In genomic region chr14:31420319-31421081, GRCh38 we compare ENCODE assay signal across 8 cellular contexts. TPM values are rescaled to one million over a fixed set of nuclear protein-coding genes. Genes with fewer than 3 reads are reported as not detected.
A peak's percentile ranks its signal among the peaks of the same experiment; 100 is the strongest.
DNase-seq lines count a peak whose midpoint lies in the region; ATAC-seq and TF ChIP-seq lines count a peak whose summit lies in the region.

TSS of gene HEATR5A (minus strand) at chr14:31420550. CDS start at chr14:31402975, 17,575 bp downstream.

- H3K4me1 ChIP-seq in GM23338 (ENCODE audit: insufficient read depth): 0 out of 2 replicates have a peak, but pooled peaks cover 14% of the 10 kb centered on the region
- H3K4me1 ChIP-seq in fibroblast of lung (ENCODE audit: control insufficient read depth, extremely low read depth, insufficient read depth, low read length): no peaks in the 10 kb centered on the region
- H3K4me1 ChIP-seq in naive thymus-derived CD4-positive, alpha-beta T cell (ENCODE audit: control insufficient read depth in 2 of 2, insufficient read depth in 2 of 2, low read length in 2 of 2): peaks cover 6 to 8% of the 10 kb centered on the region in 2 donors

- H3K9me3 ChIP-seq in fibroblast of lung (ENCODE audit: control insufficient read depth, insufficient read depth, low read depth, low read length): no peaks in the 10 kb centered on the region
- H3K9me3 ChIP-seq in naive thymus-derived CD4-positive, alpha-beta T cell (ENCODE audit: control insufficient read depth in 2 of 3, low read length in 3 of 3): no peaks in the 10 kb centered on the region

- peaks cover 39% of the 10 kb centered on the region for H3K79me2 ChIP-seq in GM23338 (replicated peaks; ENCODE audit: insufficient read depth)
- peaks cover 35% of the 10 kb centered on the region for H3K79me2 ChIP-seq in fibroblast of lung (ENCODE audit: control insufficient read depth, insufficient read depth, low read length)

- H3K4me2 ChIP-seq in GM23338 (peak within 1 kb of the TSS; percentile 87), fibroblast of lung (ENCODE audit: extremely low read depth, insufficient read depth, low read length) (peak within 1 kb of the TSS; percentile 97)

- no peaks in the 10 kb centered on the region for H3K9me3 Mint-ChIP-seq in GM23338
- H3K9me3 Mint-ChIP-seq in activated T-helper 1 cell treated with anti-CD3 and anti-CD28 coated beads, Interleukin-12 subunit alpha, Interleukin-12 subunit beta, Interleukin-2, Interleukin-4 antibody, amounts not matched to agents 30 ng/mL and 10 ng/mL and 1 ng/mL, durations not matched to agents 14 hours and 24 hours and 36 hours: no peaks in the 10 kb centered on the region
- no peaks in the 10 kb centered on the region for H3K9me3 Mint-ChIP-seq in naive thymus-derived CD4-positive, alpha-beta T cell
- H3K9me3 Mint-ChIP-seq in stimulated activated memory B cell treated with anti-CD40 and anti-IgM and Interleukin-4, amounts not matched to agents 10 μg/mL and 1 μg/mL and 100 μg/mL, for 72 hours: no peaks in the 10 kb centered on the region

- intact Hi-C loops in activated T-helper 1 cell treated with anti-CD3 and anti-CD28 coated beads, Interleukin-12 subunit alpha, Interleukin-12 subunit beta, Interleukin-2, Interleukin-4 antibody, amounts not matched to agents 30 ng/mL and 10 ng/mL and 1 ng/mL, durations not matched to agents 14 hours and 24 hours and 36 hours (cut with micrococcal nuclease): loop anchor here (1.0 to 5.0 kb wide), 10 partner anchors 9 to 658 kb away; partner anchors contain the start of genes AP4S1, DTD2, NUBPL and STRN3
- intact Hi-C loops in naive thymus-derived CD4-positive, alpha-beta T cell (cut with micrococcal nuclease): loop anchor here (1.0 to 10.0 kb wide), 12 partner anchors 37 to 866 kb away; partner anchors contain the start of genes DTD2 (in 2 of the 2), G2E3 (in 2 of the 2), NUBPL (in 2 of the 2) and SCFD1 (in 2 of the 2)

- H3K4me3 Mint-ChIP-seq in GM23338: peak within 1 kb of the TSS; percentile 93
- peak within 1 kb of the TSS; percentile 98 for H3K4me3 Mint-ChIP-seq in activated T-helper 1 cell treated with anti-CD3 and anti-CD28 coated beads, Interleukin-12 subunit alpha, Interleukin-12 subunit beta, Interleukin-2, Interleukin-4 antibody, amounts not matched to agents 30 ng/mL and 10 ng/mL and 1 ng/mL, durations not matched to agents 14 hours and 24 hours and 36 hours
- H3K4me3 Mint-ChIP-seq in naive thymus-derived CD4-positive, alpha-beta T cell: peak within 1 kb of the TSS; percentile 94 to 99 (median 98)
- peak within 1 kb of the TSS; percentile 88 for H3K4me3 Mint-ChIP-seq in stimulated activated memory B cell treated with anti-CD40 and anti-IgM and Interleukin-4, amounts not matched to agents 10 μg/mL and 1 μg/mL and 100 μg/mL, for 72 hours

- peak within 1 kb of the TSS; percentile 76 for H3K27ac ChIP-seq in GM23338 (ENCODE audit: low read depth)
- H3K27ac ChIP-seq in fibroblast of lung (ENCODE audit: insufficient read depth, low read length): peak within 1 kb of the TSS; percentile 88
- peak within 1 kb of the TSS; percentile 83 for H3K27ac ChIP-seq in naive thymus-derived CD4-positive, alpha-beta T cell (ENCODE audit: low read depth, low read length)

- ATAC-seq in GM23338: peak; percentile 90
- ATAC-seq in naive thymus-derived CD4-positive, alpha-beta T cell: peak; percentile 99
- peak; percentile 98 for ATAC-seq in stimulated activated memory B cell treated with anti-CD40 and anti-IgM and Interleukin-4, amounts not matched to agents 10 μg/mL and 1 μg/mL and 100 μg/mL, for 72 hours

- peak within 1 kb of the TSS; percentile 95 for H2AFZ ChIP-seq in GM23338
- peak within 1 kb of the TSS; percentile 96 for H2AFZ ChIP-seq in fibroblast of lung (ENCODE audit: low read length)

- H3K36me3 ChIP-seq in GM23338 (ENCODE audit: insufficient read depth): no peaks in the 10 kb centered on the region
- no peaks in the 10 kb centered on the region for H3K36me3 ChIP-seq in fibroblast of lung (ENCODE audit: control insufficient read depth, insufficient read depth, low read length)
- H3K36me3 ChIP-seq in naive thymus-derived CD4-positive, alpha-beta T cell (ENCODE audit: control insufficient read depth in 2 of 3, insufficient read depth in 3 of 3, low read length in 3 of 3): peaks cover 0 to 6% (median 0%) of the 10 kb centered on the region in 3 experiments

- TF ChIP-seq CTCF in GM23338 (conservative IDR thresholded peaks at IDR 0.05; ENCODE audit: low read depth in 2 of 2): peak in 1 of 2 experiments; percentile 32; a peak in 1 of 4 replicates
- peak in 1 of 2 donors; percentile 20 for TF ChIP-seq CTCF in fibroblast of lung (conservative IDR thresholded peaks at IDR 0.05 in 1 of 2, IDR thresholded peaks at IDR 0.05 in 1 of 2; ENCODE audit: low read depth in 1 of 2, low read length in 2 of 2)

- DNase-seq in EL: peak; percentile 95
- DNase-seq in GM23338 (ENCODE audit: low spot score): peak; percentile 96
- DNase-seq in Kasumi-1 (lab: John Stamatoyannopoulos, UW): peak; percentile 89 to 92
- peak; percentile 96 for DNase-seq in RKO (ENCODE audit: low spot score)
- DNase-seq in activated T-helper 1 cell treated with anti-CD3 and anti-CD28 coated beads, Interleukin-12 subunit alpha, Interleukin-12 subunit beta, Interleukin-2, Interleukin-4 antibody, amounts not matched to agents 30 ng/mL and 10 ng/mL and 1 ng/mL, durations not matched to agents 14 hours and 24 hours and 36 hours (ENCODE audit: low spot score): peak; percentile 92
- peak; percentile 95 to 96 for DNase-seq in fibroblast of lung (ENCODE audit: low read depth in 2 of 2)
- peak; percentile 84 to 93 (median 90) for DNase-seq in naive thymus-derived CD4-positive, alpha-beta T cell

- H3K27me3 Mint-ChIP-seq in GM23338 (ENCODE audit: insufficient read depth, low read depth, poor library complexity): peaks cover 2% of the 10 kb centered on the region
- peaks cover 2% of the 10 kb centered on the region for H3K27me3 Mint-ChIP-seq in activated T-helper 1 cell treated with anti-CD3 and anti-CD28 coated beads, Interleukin-12 subunit alpha, Interleukin-12 subunit beta, Interleukin-2, Interleukin-4 antibody, amounts not matched to agents 30 ng/mL and 10 ng/mL and 1 ng/mL, durations not matched to agents 14 hours and 24 hours and 36 hours (ENCODE audit: insufficient read depth)
- peaks cover 0 to 7% (median 0%) of the 10 kb centered on the region in 5 donors for H3K27me3 Mint-ChIP-seq in naive thymus-derived CD4-positive, alpha-beta T cell
- H3K27me3 Mint-ChIP-seq in stimulated activated memory B cell treated with anti-CD40 and anti-IgM and Interleukin-4, amounts not matched to agents 10 μg/mL and 1 μg/mL and 100 μg/mL, for 72 hours: no peaks in the 10 kb centered on the region

- H3K4me3 ChIP-seq in GM23338: peak within 1 kb of the TSS; percentile 94
- H3K4me3 ChIP-seq in fibroblast of lung (replicated peaks in 1 of 4; ENCODE audit: control extremely low read depth in 1 of 4, insufficient read depth in 1 of 4, low read depth in 3 of 4, low read length in 4 of 4): peak within 1 kb of the TSS; percentile 77 to 100 (median 90)
- H3K4me3 ChIP-seq in naive thymus-derived CD4-positive, alpha-beta T cell (ENCODE audit: low read length): peak within 1 kb of the TSS; percentile 99

- H3K36me3 Mint-ChIP-seq in GM23338 (ENCODE audit: low read depth): no peaks in the 10 kb centered on the region
- H3K36me3 Mint-ChIP-seq in activated T-helper 1 cell treated with anti-CD3 and anti-CD28 coated beads, Interleukin-12 subunit alpha, Interleukin-12 subunit beta, Interleukin-2, Interleukin-4 antibody, amounts not matched to agents 30 ng/mL and 10 ng/mL and 1 ng/mL, durations not matched to agents 14 hours and 24 hours and 36 hours (ENCODE audit: low read depth): peaks cover 2% of the 10 kb centered on the region
- peaks cover 0 to 4% (median 0%) of the 10 kb centered on the region in 5 donors for H3K36me3 Mint-ChIP-seq in naive thymus-derived CD4-positive, alpha-beta T cell
- no peaks in the 10 kb centered on the region for H3K36me3 Mint-ChIP-seq in stimulated activated memory B cell treated with anti-CD40 and anti-IgM and Interleukin-4, amounts not matched to agents 10 μg/mL and 1 μg/mL and 100 μg/mL, for 72 hours

- H3K27ac Mint-ChIP-seq in GM23338: peak within 1 kb of the TSS; percentile 95
- H3K27ac Mint-ChIP-seq in activated T-helper 1 cell treated with anti-CD3 and anti-CD28 coated beads, Interleukin-12 subunit alpha, Interleukin-12 subunit beta, Interleukin-2, Interleukin-4 antibody, amounts not matched to agents 30 ng/mL and 10 ng/mL and 1 ng/mL, durations not matched to agents 14 hours and 24 hours and 36 hours: peak within 1 kb of the TSS; percentile 90
- peak within 1 kb of the TSS; percentile 82 to 97 (median 92) for H3K27ac Mint-ChIP-seq in naive thymus-derived CD4-positive, alpha-beta T cell
- peak within 1 kb of the TSS; percentile 94 for H3K27ac Mint-ChIP-seq in stimulated activated memory B cell treated with anti-CD40 and anti-IgM and Interleukin-4, amounts not matched to agents 10 μg/mL and 1 μg/mL and 100 μg/mL, for 72 hours

- CTCF ChIA-PET in naive thymus-derived CD4-positive, alpha-beta T cell (lab: Charles Lee): interaction anchor here (0.9 to 1.4 kb wide), 3 partner anchors 19 to 37 kb away, joined by 3 to 5 read pairs (median 4); partner anchors contain the start of gene DTD2

- no peaks in the 10 kb centered on the region for H3F3A ChIP-seq in GM23338 (replicated peaks; ENCODE audit: low read depth)

- no peaks in the 10 kb centered on the region for H3K9me2 ChIP-seq in GM23338 (ENCODE audit: insufficient read depth)

- H3K9ac ChIP-seq in fibroblast of lung (ENCODE audit: insufficient read depth, low read length): peak within 1 kb of the TSS; percentile 89

- POLR2A ChIA-PET in naive thymus-derived CD4-positive, alpha-beta T cell (lab: Charles Lee): interaction anchor here (0.8 to 2.8 kb wide), 11 partner anchors 12 to 797 kb away, joined by 3 to 20 read pairs (median 4); partner anchors contain the start of genes ARHGAP5, DTD2, HECTD1 and RNU6-8

- H3K27me3 ChIP-seq in GM23338 (ENCODE audit: insufficient read depth) (no peaks in the 10 kb centered on the region), fibroblast of lung (ENCODE audit: control insufficient read depth, insufficient read depth, low read length) (no peaks in the 10 kb centered on the region)
- no peaks in the 10 kb centered on the region for H3K27me3 ChIP-seq in naive thymus-derived CD4-positive, alpha-beta T cell (ENCODE audit: control insufficient read depth in 2 of 2, insufficient read depth in 2 of 2, low read length in 2 of 2)

- no peaks in the 10 kb centered on the region for H4K20me1 ChIP-seq in GM23338 (replicated peaks; ENCODE audit: insufficient read depth)
- no peaks in the 10 kb centered on the region for H4K20me1 ChIP-seq in fibroblast of lung (ENCODE audit: control insufficient read depth, extremely low read depth, insufficient read depth, low read length)

- peaks cover 11% of the 10 kb centered on the region for H3K4me1 Mint-ChIP-seq in GM23338
- H3K4me1 Mint-ChIP-seq in activated T-helper 1 cell treated with anti-CD3 and anti-CD28 coated beads, Interleukin-12 subunit alpha, Interleukin-12 subunit beta, Interleukin-2, Interleukin-4 antibody, amounts not matched to agents 30 ng/mL and 10 ng/mL and 1 ng/mL, durations not matched to agents 14 hours and 24 hours and 36 hours (ENCODE audit: low read depth): peaks cover 26% of the 10 kb centered on the region
- H3K4me1 Mint-ChIP-seq in naive thymus-derived CD4-positive, alpha-beta T cell: peaks cover 20 to 35% (median 25%) of the 10 kb centered on the region in 7 donors
- H3K4me1 Mint-ChIP-seq in stimulated activated memory B cell treated with anti-CD40 and anti-IgM and Interleukin-4, amounts not matched to agents 10 μg/mL and 1 μg/mL and 100 μg/mL, for 72 hours: peaks cover 30% of the 10 kb centered on the region

RNA-seq across cellular contexts. Expression of gene HEATR5A, which starts in this region (rescaled TPM):
- 21.6 and 25.8 TPM in 2 replicates for total RNA-seq in GM23338 (2014; rRNA removed; shearing (Covaris generic))
- polyA plus RNA-seq in GM23338 (2016; fragmentation: Nextera tagmentation; extraction: Ambion mirVana) (32.5 and 39.9 TPM in 2 replicates), fibroblast of lung (28.1 and 45.4 TPM in 2 replicates)
- 26.4 and 31.0 TPM in 2 replicates for total RNA-seq in activated T-helper 1 cell treated with anti-CD3 and anti-CD28 coated beads, Interleukin-12 subunit alpha, Interleukin-12 subunit beta, Interleukin-2, Interleukin-4 antibody, amounts not matched to agents 30 ng/mL and 10 ng/mL and 1 ng/mL, durations not matched to agents 14 hours and 24 hours and 36 hours
- 44.9 and 59.8 TPM in 2 replicates for total RNA-seq in fibroblast of lung
- 19.0 and 22.8 TPM in 2 replicates for polyA plus RNA-seq in fibroblast of lung (2012)
- 23.5 and 24.9 TPM in 2 replicates for polyA minus RNA-seq in fibroblast of lung (ENCODE audit: low replicate concordance)
- 10 to 100 TPM in 4 of 5 experiments, 1 to 10 TPM in 1; 7.7 to 14.4 (median 13.2) TPM for total RNA-seq in naive thymus-derived CD4-positive, alpha-beta T cell
- 1 to 10 TPM; 5.6 to 6.9 TPM for polyA plus RNA-seq in naive thymus-derived CD4-positive, alpha-beta T cell

Comparison
In these comparisons a context has a peak if more than half of its experiments do, and no peak if none do; other contexts are left out.
1. Peak in every context shown above with its lines: DNase-seq, ATAC-seq, H3K4me3 ChIP-seq and H3K27ac ChIP-seq.